ENCODE assay signal across 11 cellular contexts in the genomic region with DNA sequence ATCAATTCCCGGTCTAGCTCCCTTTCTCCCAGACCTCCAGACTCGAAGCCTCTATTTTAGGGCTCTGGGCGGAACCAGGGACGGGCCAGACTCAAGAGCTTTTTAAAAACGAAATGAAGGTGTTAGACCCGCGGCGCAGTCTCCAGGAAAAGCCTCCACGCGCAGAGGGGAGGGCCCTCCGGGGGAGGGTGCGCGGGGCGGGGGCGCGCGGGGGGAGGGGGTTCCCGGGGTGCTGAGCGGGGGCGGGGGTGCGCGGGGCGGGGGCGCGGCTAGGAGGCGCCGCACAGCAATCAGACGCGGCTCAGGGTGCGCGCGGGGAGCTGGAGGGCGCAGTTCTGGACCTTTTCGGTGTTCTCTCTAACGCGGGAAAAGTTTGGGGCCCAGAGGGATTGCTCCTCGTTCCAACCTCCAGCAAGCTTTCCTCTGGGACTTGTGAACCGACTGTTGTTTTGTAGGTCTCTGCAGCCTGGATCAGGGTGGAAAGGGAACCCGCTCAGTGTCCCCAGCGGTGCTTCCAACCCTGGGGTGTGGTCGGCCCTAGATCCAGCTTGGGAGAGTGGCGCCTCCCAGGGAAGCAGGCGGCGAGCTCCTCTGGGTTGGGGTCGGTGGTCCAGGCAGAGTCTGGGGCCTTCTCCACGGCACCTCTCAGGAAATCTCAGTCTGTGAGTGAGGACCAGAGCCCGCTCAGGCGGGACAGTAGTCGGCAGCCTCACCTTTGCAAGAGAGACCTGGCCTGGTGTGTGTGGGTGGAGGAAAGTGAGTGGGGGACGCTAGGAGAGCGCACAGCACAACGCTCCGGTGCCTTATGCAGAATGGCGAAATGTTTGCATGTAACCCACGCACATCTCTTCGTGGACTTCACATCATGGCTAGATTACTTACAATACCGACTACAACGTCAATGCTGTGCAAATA. TPM values are rescaled to one million over a fixed set of nuclear protein-coding genes. Genes with fewer than 3 reads are reported as not detected.
DNase-seq lines count a peak whose midpoint lies in the region; ATAC-seq, FAIRE-seq and TF ChIP-seq lines count a peak whose summit lies in the region.
"Had no signal": no experiment of that assay in that cellular context is flagged by ENCODE, and none has a peak within 500 bp of the region (broad histone marks: within the 10 kb centered on the region; RNA-seq: fewer than 3 reads in every experiment).

No MANE protein-coding gene starts in this region.

- no peaks in the 10 kb centered on the region for H3K27me3 ChIP-seq in Caco-2 (replicated peaks; ENCODE audit: control insufficient read depth, insufficient read depth, low read length)

- no peak for TF ChIP-seq CTCF in Caco-2 (IDR thresholded peaks at IDR 0.05; ENCODE audit: insufficient read depth in 1 of 2, low read depth in 1 of 2, low read length in 1 of 2, severe bottlenecking in 1 of 2, unreplicated experiment in 1 of 2)

- no peaks in the 10 kb centered on the region for H3K36me3 Mint-ChIP-seq in Caco-2 (ENCODE audit: insufficient read depth, unreplicated experiment)
- no peaks in the 10 kb centered on the region for H3K36me3 Mint-ChIP-seq in T-cell

- intact Hi-C loops in Caco-2 (cut with micrococcal nuclease; ENCODE audit: unreplicated experiment) (no loop called here), left ventricle myocardium superior (cut with micrococcal nuclease) (no loop called here), sciatic nerve (cut with DNase I) (no loop called here)

- no peaks in the 10 kb centered on the region for H3K4me1 ChIP-seq in Caco-2

- DNase-seq in Caco-2, result no peak
- peak in 16 of 34 experiments; percentile 5 to 34 (median 14) for DNase-seq in T-cell
- no peak for DNase-seq in left ventricle myocardium superior
- DNase-seq in sciatic nerve (ENCODE audit: low spot score), result no peak
- DNase-seq in RCC 7860 (ENCODE audit: low spot score), result no peak
- DNase-seq in NCI-H524 (lab: John Stamatoyannopoulos, UW), result no peak
- DNase-seq: NCI-H1048, small intestine had no signal

- ATAC-seq in T-cell (replicated peaks in 1 of 4), result peak in 3 of 4 experiments; percentile 19 to 50 (median 47)
- peak; percentile 27 for ATAC-seq in left ventricle myocardium superior
- ATAC-seq in sciatic nerve, result peak; percentile 30
- ATAC-seq in HG02610 (IDR thresholded peaks at IDR 0.05; ENCODE audit: unreplicated experiment), result no peak
- no peak for ATAC-seq in GM18858 (IDR thresholded peaks at IDR 0.05; ENCODE audit: unreplicated experiment)

- no peaks in the 10 kb centered on the region for H3K9me3 ChIP-seq in Caco-2

- no peak overlapping the region for H3K27ac Mint-ChIP-seq in Caco-2 (ENCODE audit: unreplicated experiment)
- H3K27ac Mint-ChIP-seq in T-cell, result peak overlapping the region in 1 of 2 donors; percentile 19

- H3K27me3 Mint-ChIP-seq in Caco-2 (ENCODE audit: insufficient read depth, unreplicated experiment) (peaks cover 8% of the 10 kb centered on the region), T-cell (peaks cover 29 to 31% of the 10 kb centered on the region in 2 donors)

- H3K9me3 Mint-ChIP-seq in Caco-2 (ENCODE audit: unreplicated experiment) (no peaks in the 10 kb centered on the region), T-cell (no peaks in the 10 kb centered on the region)

- H3K4me3 Mint-ChIP-seq in Caco-2 (ENCODE audit: unreplicated experiment) (peak overlapping the region; percentile 60), T-cell (peak overlapping the region; percentile 42 to 50 (median 42))

- H3K4me3 ChIP-seq in Caco-2 (ENCODE audit: low read depth, low read length), result peak overlapping the region; percentile 29

- no TSS peak for BruUV-seq in Caco-2 (replicated peaks; lab: Mats Ljungman, UMichigan)

- POLR2A ChIA-PET in Caco-2 (lab: Charles Lee), result no interaction called here
- POLR2A ChIA-PET in T-cell (lab: Charles Lee), result no interaction called here

- H3K36me3 ChIP-seq in Caco-2 (ENCODE audit: control insufficient read depth, insufficient read depth, low read length), result no peaks in the 10 kb centered on the region

- H3K4me1 Mint-ChIP-seq in Caco-2 (ENCODE audit: low read depth, unreplicated experiment) (no peaks in the 10 kb centered on the region), T-cell (peaks cover 9 to 17% (median 11%) of the 10 kb centered on the region in 3 donors)

- CTCF ChIA-PET in Caco-2 (lab: Charles Lee), result interaction anchor here (0.6 kb wide), 1 partner anchor 390 kb away, joined by 3 read pairs; no protein-coding TSS in a partner anchor
- CTCF ChIA-PET in T-cell (lab: Charles Lee), result no interaction called here

- no peak for FAIRE-seq in RCC 7860 (lab: Jason Lieb, UNC)
- FAIRE-seq: endothelial cell of umbilical vein, small intestine had no signal

RNA-seq across cellular contexts. Expression of a gene that starts 2.0 kb away (rescaled TPM):
- total RNA-seq in Caco-2 (2022), result not detected in 2 replicates
- total RNA-seq in T-cell, result not detected
- total RNA-seq in left ventricle myocardium superior, result not detected
- 17.7 TPM for total RNA-seq in sciatic nerve
- total RNA-seq: endothelial cell of umbilical vein had no signal

RNA-seq across cellular contexts. Expression of a gene that starts 21.5 kb away (rescaled TPM):
- 23.5 and 30.5 TPM in 2 replicates for total RNA-seq in Caco-2 (2022)
- total RNA-seq in T-cell, result 100 to 1,000 TPM in 3 of 5 donors, 10 to 100 TPM in 2; 65.4 to 125 (median 107) TPM
- total RNA-seq in left ventricle myocardium superior, result 18.9 TPM
- 59.9 TPM for total RNA-seq in sciatic nerve

RNA-seq across cellular contexts. Expression of a gene that starts 46.7 kb away (rescaled TPM):
- total RNA-seq in Caco-2 (2022) (2.8 and 3.0 TPM in 2 replicates), T-cell (1 to 10 TPM; 2.6 to 4.2 (median 3.2) TPM), left ventricle myocardium superior (not detected), sciatic nerve (not detected)
- total RNA-seq: endothelial cell of umbilical vein had no signal

RNA-seq across cellular contexts. Expression of a gene that starts 57.7 kb away (rescaled TPM):
- total RNA-seq in Caco-2 (2022) (9.3 and 10.0 TPM in 2 replicates), T-cell (1 to 10 TPM in 1 of 5 donors, under 1 TPM in 4; 0.40 to 1.1 (median 0.72) TPM), left ventricle myocardium superior (13.6 TPM), sciatic nerve (66.3 TPM)

Comparison
In these comparisons a context has a peak if more than half of its experiments do, and no peak if none do; other contexts are left out.
1. ATAC-seq: peak in T-cell (3 of 4), left ventricle myocardium superior (single experiment) and sciatic nerve (single experiment); none in HG02610 (single experiment) and GM18858 (single experiment).
2. RNA of a gene that starts 2.0 kb away (total RNA-seq): 17.7 TPM in sciatic nerve (single experiment); not detected in Caco-2, not detected in T-cell and not detected in left ventricle myocardium superior (single experiment); every median in the first group is over 10 times any median in the second.